1 cellular context compared by ENCODE assay signal in genomic region chr7:103106336-103107070, GRCh38.
TF ChIP-seq lines count a peak whose summit lies in the region.

No MANE protein-coding gene starts in this region.

TF ChIP-seq in GM23338, 12 proteins besides CTCF, POLR2A, EP300 and RAD21 (continued from another document):
- TF ChIP-seq ZNF462 (CRISPR knock-in tag; IDR thresholded peaks at IDR 0.05), result no peak
- TF ChIP-seq NANOG (IDR thresholded peaks at IDR 0.05; ENCODE audit: borderline replicate concordance), result no peak
- TF ChIP-seq ZNF114 (CRISPR knock-in tag; IDR thresholded peaks at IDR 0.05), result no peak
TF ChIP-seq in GM23338: peak in this region for 0.
